Comparison of ENCODE assay signal across 17 cellular contexts in genomic region chr1:216416488-216416887, GRCh38. TPM values are rescaled to one million over a fixed set of nuclear protein-coding genes. Genes with fewer than 3 reads are reported as not detected.
A peak's percentile ranks its signal among the peaks of the same experiment; 100 is the strongest.
DNase-seq lines count a peak whose midpoint lies in the region; ATAC-seq and TF ChIP-seq lines count a peak whose summit lies in the region.
"Had no signal": no experiment of that assay in that cellular context is flagged by ENCODE, and none has a peak within 500 bp of the region (broad histone marks: within the 10 kb centered on the region; RNA-seq: fewer than 3 reads in every experiment).

No MANE protein-coding gene starts in this region.

- peaks cover 15% of the 10 kb centered on the region for H3K27me3 ChIP-seq in A673 (replicated peaks; ENCODE audit: insufficient read depth, low read depth, low read length, poor library complexity)
- H3K27me3 ChIP-seq: BE2C had no signal

- no peaks in the 10 kb centered on the region for H3K36me3 ChIP-seq in A673 (ENCODE audit: insufficient read depth, low read length, poor library complexity, severe bottlenecking)
- H3K36me3 ChIP-seq: BE2C had no signal

- POLR2A ChIA-PET in A673 (lab: Charles Lee; ENCODE audit: low non-redundant PET), result no interaction called here

- H3K4me1 ChIP-seq in A673 (ENCODE audit: insufficient read depth, low read length, poor library complexity, severe bottlenecking), result no peaks in the 10 kb centered on the region
- H3K4me1 ChIP-seq: BE2C had no signal

- no peak for ATAC-seq in GM18520 (IDR thresholded peaks at IDR 0.05; ENCODE audit: unreplicated experiment)
- ATAC-seq in GM18867 (IDR thresholded peaks at IDR 0.05; ENCODE audit: unreplicated experiment), result no peak

- TF ChIP-seq CTCF in A673 (conservative IDR thresholded peaks at IDR 0.05; ENCODE audit: low read depth, low read length) (no peak), fibroblast of pulmonary artery (IDR thresholded peaks at IDR 0.05; ENCODE audit: low read length, missing control alignments) (no peak)

- peak; percentile 52 for DNase-seq in A673 (ENCODE audit: low spot score)
- peak; percentile 6 for DNase-seq in ELR (ENCODE audit: low read depth)
- DNase-seq in NCI-H69 (lab: John Stamatoyannopoulos, UW), result peak; percentile 22
- peak; percentile 25 for DNase-seq in fibroblast of pulmonary artery (ENCODE audit: low read depth)
- no peak for DNase-seq in nucleus accumbens (lab: John Stamatoyannopoulos, UW)
- no peak for DNase-seq in HUDEP-2 (lab: John Stamatoyannopoulos, UW; ENCODE audit: unreplicated experiment in 76 of 76)
- DNase-seq: ACHN; C1 segment of cervical spinal cord; Caco-2; CD4-positive, CD25-positive, alpha-beta regulatory T cell; CD8-positive, alpha-beta memory T cell; GDM1; H9 had no signal

- BruUV-seq in A673 (replicated peaks; lab: Mats Ljungman, UMichigan), result no TSS peak

- intact Hi-C loops in A673 (cut with micrococcal nuclease; ENCODE audit: unreplicated experiment), result no loop called here

- H3K27ac ChIP-seq in A673 (ENCODE audit: low read depth, low read length, poor library complexity, severe bottlenecking), result no peak overlapping the region

- no peaks in the 10 kb centered on the region for H3K9me3 ChIP-seq in A673 (ENCODE audit: low read depth, low read length, poor library complexity, severe bottlenecking)
- H3K9me3 ChIP-seq: BE2C, Caco-2 had no signal

- no peak overlapping the region for H3K4me3 ChIP-seq in A673 (ENCODE audit: low read depth, low read length, poor library complexity, severe bottlenecking)
- no peak overlapping the region for H3K4me3 ChIP-seq in fibroblast of pulmonary artery (replicated peaks; ENCODE audit: low read depth, low read length)

- CTCF ChIA-PET in A673 (lab: Charles Lee), result no interaction called here

RNA-seq across cellular contexts. Expression of gene USH2A, which starts 6.8 kb away (rescaled TPM):
- not detected in 2 replicates for total RNA-seq in A673 (2021)
- total RNA-seq: CD4-positive, CD25-positive, alpha-beta regulatory T cell; CD8-positive, alpha-beta memory T cell; HT-29 had no signal

Comparison
In these comparisons a context has a peak if more than half of its experiments do, and no peak if none do; other contexts are left out.
1. DNase-seq: peak in A673 (single experiment), ELR (single experiment), NCI-H69 (single experiment) and fibroblast of pulmonary artery (single experiment); none in nucleus accumbens (0 of 56) and HUDEP-2 (0 of 76).